Comparison of ENCODE assay signal across 9 cellular contexts in genomic region chr4:4860803-4861591, GRCh38. TPM values are rescaled to one million over a fixed set of nuclear protein-coding genes. Genes with fewer than 3 reads are reported as not detected.
DNase-seq lines count a peak whose midpoint lies in the region; ATAC-seq and TF ChIP-seq lines count a peak whose summit lies in the region.
"Had no signal": no experiment of that assay in that cellular context is flagged by ENCODE, and none has a peak within 500 bp of the region (broad histone marks: within the 10 kb centered on the region; RNA-seq: fewer than 3 reads in every experiment).

No MANE protein-coding gene starts in this region.

- peaks cover 57% of the 10 kb centered on the region for H3K27me3 ChIP-seq in AG04450 (ENCODE audit: control insufficient read depth, insufficient read depth, low read length)
- peaks cover 92% of the 10 kb centered on the region for H3K27me3 ChIP-seq in mononuclear cell (ENCODE audit: insufficient read depth, low read length)

- CTCF ChIA-PET in AG04450 (lab: Charles Lee) = interaction anchor here (1.0 kb wide), 1 partner anchor 184 kb away, joined by 3 read pairs; no protein-coding TSS in a partner anchor

- H3K9me3 ChIP-seq in AG04450 (ENCODE audit: control insufficient read depth, insufficient read depth, low read length) = peaks cover 29% of the 10 kb centered on the region
- no peaks in the 10 kb centered on the region for H3K9me3 ChIP-seq in mononuclear cell (ENCODE audit: low read depth, low read length)

- H3K4me1 ChIP-seq in mononuclear cell (ENCODE audit: insufficient read depth, low read length) = peaks cover 16% of the 10 kb centered on the region

- H3K4me3 ChIP-seq in AG04450 (ENCODE audit: low read depth, low read length) = peak overlapping the region; percentile 76
- peak overlapping the region; percentile 38 for H3K4me3 ChIP-seq in Jurkat, Clone E6-1 (ENCODE audit: low read length)
- peak overlapping the region; percentile 73 for H3K4me3 ChIP-seq in choroid plexus epithelial cell (ENCODE audit: low read depth, low read length)
- peak overlapping the region; percentile 8 for H3K4me3 ChIP-seq in mononuclear cell (ENCODE audit: low read length)

- POLR2A ChIA-PET in AG04450 (lab: Yijun Ruan, JAX) = interaction anchor here (1.5 kb wide), 1 partner anchor 10 kb away, joined by 4 read pairs; no protein-coding TSS in a partner anchor

- ATAC-seq in GM19324 (IDR thresholded peaks at IDR 0.05; ENCODE audit: low FRiP score, unreplicated experiment) = no peak
- no peak for ATAC-seq in HG02840 (IDR thresholded peaks at IDR 0.05; ENCODE audit: low FRiP score, unreplicated experiment)

- peak; percentile 22; the same call in 1 of the 2 replicates for TF ChIP-seq CTCF in AG04450 (IDR thresholded peaks at IDR 0.05; ENCODE audit: low read depth, low read length)
- TF ChIP-seq CTCF in choroid plexus epithelial cell (conservative IDR thresholded peaks at IDR 0.05; ENCODE audit: low read depth, low read length) = peak; percentile 39

- DNase-seq in AG04450 (ENCODE audit: low read depth, low spot score) (no peak), choroid plexus epithelial cell (ENCODE audit: low read depth) (no peak), NCI-H1092 (lab: John Stamatoyannopoulos, UW) (no peak), NCI-H748 (lab: John Stamatoyannopoulos, UW; ENCODE audit: unreplicated experiment) (no peak)
- no peak for DNase-seq in Jurkat, Clone E6-1 (ENCODE audit: low read depth, low spot score)

- H3K27ac ChIP-seq in AG04450 (ENCODE audit: low read depth, low read length) = no peak overlapping the region
- H3K27ac ChIP-seq: epithelial cell of prostate had no signal

RNA-seq across cellular contexts. Expression of gene MSX1, which starts 1.5 kb away (rescaled TPM):
- polyA plus RNA-seq in AG04450 (2011; rRNA removed) = 1.7 TPM in 2 replicates
- polyA minus RNA-seq in AG04450 (2011; rRNA and poly(A)+ RNA removed) = 0.17 and 0.37 TPM in 2 replicates
- 10.2 TPM for polyA plus RNA-seq in Jurkat, Clone E6-1 (2012; ENCODE audit: insufficient read depth, insufficient read length)
- total RNA-seq in mononuclear cell = not detected

Comparison
In these comparisons a context has a peak if more than half of its experiments do, and no peak if none do; other contexts are left out.
1. H3K4me3 ChIP-seq: peak in every context shown above with its lines; median percentile 76 in AG04450; 73 in choroid plexus epithelial cell; 38 in Jurkat, Clone E6-1; 8 in mononuclear cell.